18 cellular contexts compared by ENCODE assay signal in the genomic region with DNA sequence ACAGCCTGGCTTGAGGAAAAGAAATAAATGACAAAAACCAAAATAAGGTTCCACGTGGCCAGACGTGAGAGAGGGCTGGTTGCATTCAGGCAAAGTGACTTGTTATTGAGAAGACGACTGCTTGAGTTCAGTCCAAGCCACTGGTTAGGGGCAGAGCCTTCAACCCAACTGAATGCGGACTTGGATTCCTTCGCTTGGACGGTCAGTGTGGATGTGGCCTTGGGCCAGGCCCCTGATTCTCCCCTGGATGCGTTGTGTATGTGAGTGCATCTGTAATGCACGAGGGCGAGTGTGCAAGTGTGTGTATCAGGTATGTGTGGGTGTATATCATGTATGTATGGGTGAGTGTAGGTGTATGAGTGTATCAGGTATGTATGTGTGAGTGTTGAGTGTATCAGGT. TPM values are rescaled to one million over a fixed set of nuclear protein-coding genes. Genes with fewer than 3 reads are reported as not detected.
DNase-seq lines count a peak whose midpoint lies in the region; ATAC-seq, FAIRE-seq and TF ChIP-seq lines count a peak whose summit lies in the region.
"Had no signal": no experiment of that assay in that cellular context is flagged by ENCODE, and none has a peak within 500 bp of the region (broad histone marks: within the 10 kb centered on the region; RNA-seq: fewer than 3 reads in every experiment).

No MANE protein-coding gene starts in this region.

- POLR2A ChIA-PET in HEK293 (lab: Yijun Ruan, JAX): no interaction called here

- H3K27ac Mint-ChIP-seq in CD14-positive monocyte: peak overlapping the region in 1 of 7 donors; percentile 3
- H3K27ac Mint-ChIP-seq: CD4-positive, CD25-positive, alpha-beta regulatory T cell; GM23338 had no signal

- H3K4me3 Mint-ChIP-seq in CD14-positive monocyte: no peak overlapping the region
- H3K4me3 Mint-ChIP-seq: CD4-positive, CD25-positive, alpha-beta regulatory T cell; GM23338 had no signal

- peaks cover 2 to 19% (median 5%) of the 10 kb centered on the region in 3 donors for H3K27me3 Mint-ChIP-seq in CD14-positive monocyte (ENCODE audit: low read depth in 3 of 3)

- no peak for ATAC-seq in sciatic nerve
- ATAC-seq: GM12878, GM23338 had no signal

- H3K4me3 ChIP-seq in HEK293 (ENCODE audit: low read depth, low read length) (no peak overlapping the region), kidney (ENCODE audit: low read length in 2 of 2) (no peak overlapping the region)
- H3K4me3 ChIP-seq: GM12878, GM23338, HAP-1 had no signal

- peak; percentile 1 for DNase-seq in CD14-positive monocyte (ENCODE audit: low spot score)
- DNase-seq in kidney: peak; percentile 22
- DNase-seq in sciatic nerve (ENCODE audit: low spot score): peak; percentile 34
- no peak for DNase-seq in ACHN
- DNase-seq in DMS53 (lab: John Stamatoyannopoulos, UW): no peak
- no peak for DNase-seq in AG08395 (ENCODE audit: low spot score)
- DNase-seq: CD4-positive, CD25-positive, alpha-beta regulatory T cell; DMS 273 treated with DMSO at 0.1 percent for 48 hours; DMS79 had no signal

- H3K9me3 Mint-ChIP-seq in CD14-positive monocyte: peaks cover 0 to 2% (median 0%) of the 10 kb centered on the region in 7 donors

- H3K4me1 ChIP-seq in HEK293 (ENCODE audit: control insufficient read depth, insufficient read depth, low read length) (no peaks in the 10 kb centered on the region), kidney (ENCODE audit: control insufficient read depth in 1 of 2, insufficient read depth in 1 of 2, low read depth in 1 of 2, low read length in 2 of 2) (no peaks in the 10 kb centered on the region)
- H3K4me1 ChIP-seq: HAP-1 had no signal

- no peak overlapping the region for H3K9ac ChIP-seq in kidney (ENCODE audit: low read length in 2 of 2)

- CTCF ChIA-PET in HEK293 (lab: Yijun Ruan, JAX): no interaction called here

- H3K9me3 ChIP-seq in HEK293 (ENCODE audit: control insufficient read depth, insufficient read depth, low read depth, low read length): no peaks in the 10 kb centered on the region
- no peaks in the 10 kb centered on the region for H3K9me3 ChIP-seq in kidney (ENCODE audit: control insufficient read depth in 1 of 2, low read length in 2 of 2)
- H3K9me3 ChIP-seq: HAP-1 had no signal

- no peaks in the 10 kb centered on the region for H3K4me1 Mint-ChIP-seq in CD14-positive monocyte
- H3K4me1 Mint-ChIP-seq: CD4-positive, CD25-positive, alpha-beta regulatory T cell; GM23338 had no signal

- intact Hi-C loops in CD14-positive monocyte (cut with micrococcal nuclease) (no loop called here), kidney (cut with DNase I) (no loop called here), sciatic nerve (cut with DNase I) (no loop called here)

- no peaks in the 10 kb centered on the region for H3K36me3 Mint-ChIP-seq in CD14-positive monocyte
- H3K36me3 Mint-ChIP-seq: CD4-positive, CD25-positive, alpha-beta regulatory T cell had no signal

- H3K36me3 ChIP-seq in HEK293 (ENCODE audit: control insufficient read depth in 2 of 2, insufficient read depth in 1 of 2, low read length in 2 of 2): no peaks in the 10 kb centered on the region
- H3K36me3 ChIP-seq in kidney (ENCODE audit: control insufficient read depth in 1 of 2, insufficient read depth in 2 of 2, low read length in 2 of 2): no peaks in the 10 kb centered on the region
- H3K36me3 ChIP-seq: HAP-1 had no signal

- in situ Hi-C loops in ACHN (cut with HindIII; ENCODE audit: low pct_ligation_motif_present, low pct_unique_long_range_greater_than_20kb, low sequenced_read_pairs): no loop called here

- FAIRE-seq in kidney (lab: Jason Lieb, UNC): no peak
- FAIRE-seq: A204.1, GM12878 had no signal

- no peak for TF ChIP-seq CTCF in CD14-positive monocyte (IDR thresholded peaks at IDR 0.05)
- no peak for TF ChIP-seq CTCF in HEK293 (tag by site-specific recombination; IDR thresholded peaks at IDR 0.05)
- TF ChIP-seq CTCF in kidney (IDR thresholded peaks at IDR 0.05; ENCODE audit: borderline replicate concordance, extremely low read depth, insufficient read depth): no peak

- H3K27ac ChIP-seq in HEK293 (ENCODE audit: extremely low read depth, low read depth, low read length) (no peak overlapping the region), kidney (ENCODE audit: low read depth in 2 of 2, low read length in 2 of 2) (no peak overlapping the region)
- H3K27ac ChIP-seq: HL-60 had no signal

TF ChIP-seq in HEK293, 187 proteins besides CTCF, POLR2A, EP300 and RAD21:
- TF ChIP-seq SP7 (tag by site-specific recombination; IDR thresholded peaks at IDR 0.05) (no peak), EGR2 (tag by site-specific recombination; IDR thresholded peaks at IDR 0.05; ENCODE audit: low read depth) (peak; percentile 35; the same call in 1 of the 2 replicates)
- TF ChIP-seq, protein P1, sequence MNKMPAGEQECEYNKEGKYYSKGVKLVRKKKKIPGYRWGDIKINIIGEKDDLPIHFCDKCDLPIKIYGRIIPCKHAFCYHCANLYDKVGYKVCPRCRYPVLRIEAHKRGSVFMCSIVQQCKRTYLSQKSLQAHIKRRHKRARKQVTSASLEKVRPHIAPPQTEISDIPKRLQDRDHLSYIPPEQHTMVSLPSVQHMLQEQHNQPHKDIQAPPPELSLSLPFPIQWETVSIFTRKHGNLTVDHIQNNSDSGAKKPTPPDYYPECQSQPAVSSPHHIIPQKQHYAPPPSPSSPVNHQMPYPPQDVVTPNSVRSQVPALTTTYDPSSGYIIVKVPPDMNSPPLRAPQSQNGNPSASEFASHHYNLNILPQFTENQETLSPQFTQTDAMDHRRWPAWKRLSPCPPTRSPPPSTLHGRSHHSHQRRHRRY (tag by site-specific recombination; IDR thresholded peaks at IDR 0.05): no peak
- TF ChIP-seq, protein P2, sequence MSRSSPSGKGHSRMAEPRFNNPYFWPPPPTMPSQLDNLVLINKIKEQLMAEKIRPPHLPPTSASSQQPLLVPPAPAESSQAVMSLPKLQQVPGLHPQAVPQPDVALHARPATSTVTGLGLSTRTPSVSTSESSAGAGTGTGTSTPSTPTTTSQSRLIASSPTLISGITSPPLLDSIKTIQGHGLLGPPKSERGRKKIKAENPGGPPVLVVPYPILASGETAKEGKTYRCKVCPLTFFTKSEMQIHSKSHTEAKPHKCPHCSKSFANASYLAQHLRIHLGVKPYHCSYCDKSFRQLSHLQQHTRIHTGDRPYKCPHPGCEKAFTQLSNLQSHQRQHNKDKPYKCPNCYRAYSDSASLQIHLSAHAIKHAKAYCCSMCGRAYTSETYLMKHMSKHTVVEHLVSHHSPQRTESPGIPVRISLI (tag by site-specific recombination; IDR thresholded peaks at IDR 0.05): no peak

RNA-seq across cellular contexts. Expression of a gene that starts 1.9 kb away (rescaled TPM):
- polyA plus RNA-seq in CD14-positive monocyte (not detected), kidney (ENCODE audit: insufficient read depth, low read depth, low replicate concordance) (not detected)
- total RNA-seq in kidney (not detected), sciatic nerve (not detected)
- total RNA-seq: CD4-positive, CD25-positive, alpha-beta regulatory T cell; G401; GM12878; GM23338 had no signal
- polyA plus RNA-seq: AG04450; BJ; CD4-positive, CD25-positive, alpha-beta regulatory T cell; GM23338 had no signal

RNA-seq across cellular contexts. Expression of a gene that starts 21.7 kb away (rescaled TPM):
- polyA plus RNA-seq in CD14-positive monocyte (under 1 TPM in 1 of 2 donors, not detected in 1; 0.08 TPM), kidney (ENCODE audit: insufficient read depth, low read depth, low replicate concordance) (not detected)
- total RNA-seq in kidney (1.1 TPM), sciatic nerve (not detected)
- total RNA-seq: CD4-positive, CD25-positive, alpha-beta regulatory T cell; G401; GM23338 had no signal
- polyA plus RNA-seq: AG04450; BJ; CD4-positive, CD25-positive, alpha-beta regulatory T cell; GM23338 had no signal

RNA-seq across cellular contexts. Expression of a gene that starts 44.9 kb away (rescaled TPM):
- polyA plus RNA-seq in CD14-positive monocyte: under 1 TPM; 0.30 to 0.82 TPM
- total RNA-seq in kidney: 12.6 TPM
- 2.3 TPM for polyA plus RNA-seq in kidney (ENCODE audit: insufficient read depth, low read depth, low replicate concordance)
- total RNA-seq in sciatic nerve: 0.13 TPM
- total RNA-seq: GM12878 had no signal
- polyA plus RNA-seq: AG04450, BJ had no signal

RNA-seq across cellular contexts. Expression of a gene that starts 45.3 kb away (rescaled TPM):
- polyA plus RNA-seq in CD14-positive monocyte (under 1 TPM in 1 of 2 donors, not detected in 1; 0.07 TPM), kidney (ENCODE audit: insufficient read depth, low read depth, low replicate concordance) (not detected)
- total RNA-seq in kidney (0.31 TPM), sciatic nerve (0.36 TPM)
- total RNA-seq: CD4-positive, CD25-positive, alpha-beta regulatory T cell; G401; GM12878; GM23338 had no signal
- polyA plus RNA-seq: AG04450; BJ; CD4-positive, CD25-positive, alpha-beta regulatory T cell; GM23338 had no signal

Comparison
In these comparisons a context has a peak if more than half of its experiments do, and no peak if none do; other contexts are left out.
1. DNase-seq: peak in CD14-positive monocyte (single experiment), kidney (single experiment) and sciatic nerve (single experiment); none in ACHN (single experiment), DMS53 (single experiment) and AG08395 (single experiment).
2. RNA of a gene that starts 44.9 kb away (total RNA-seq): 12.6 TPM in kidney (single experiment); 0.13 TPM in sciatic nerve (single experiment); every median in the first group is over 10 times any median in the second.